Comparison of ENCODE assay signal across 11 cellular contexts in genomic region chr12:50537538-50537919, GRCh38. TPM values are rescaled to one million over a fixed set of nuclear protein-coding genes. Genes with fewer than 3 reads are reported as not detected.
DNase-seq lines count a peak whose midpoint lies in the region; ATAC-seq and TF ChIP-seq lines count a peak whose summit lies in the region.
"Had no signal": no experiment of that assay in that cellular context is flagged by ENCODE, and none has a peak within 500 bp of the region (broad histone marks: within the 10 kb centered on the region; RNA-seq: fewer than 3 reads in every experiment).

No MANE protein-coding gene starts in this region.

- H3K27ac ChIP-seq in dorsolateral prefrontal cortex = peak overlapping the region in 28 of 59 donors; percentile 1 to 68 (median 33)

- peaks cover 34% of the 10 kb centered on the region for H3K4me1 Mint-ChIP-seq in CD14-positive monocyte
- H3K4me1 Mint-ChIP-seq in activated naive CD8-positive, alpha-beta T cell treated with anti-CD3 and anti-CD28 coated beads, Interleukin-2, amount 50 U/mL, for 24 hours = peaks cover 41% of the 10 kb centered on the region
- H3K4me1 Mint-ChIP-seq in memory B cell = peaks cover 19% of the 10 kb centered on the region
- H3K4me1 Mint-ChIP-seq: mesothelial cell of epicardium had no signal

- H3K27ac Mint-ChIP-seq in CD14-positive monocyte (peak overlapping the region; percentile 31 to 92 (median 85)), memory B cell (peak overlapping the region; percentile 58)
- peak overlapping the region; percentile 81 for H3K27ac Mint-ChIP-seq in activated naive CD8-positive, alpha-beta T cell treated with anti-CD3 and anti-CD28 coated beads, Interleukin-2, amount 50 U/mL, for 24 hours
- H3K27ac Mint-ChIP-seq: mesothelial cell of epicardium had no signal

- TF ChIP-seq CTCF in CD14-positive monocyte (IDR thresholded peaks at IDR 0.05) (no peak), dorsolateral prefrontal cortex (IDR thresholded peaks at IDR 0.05 in 54 of 56, conservative IDR thresholded peaks at IDR 0.05 in 2 of 56; ENCODE audit: low read depth in 1 of 56, partially characterized antibody in 56 of 56) (no peak)

- H3K27me3 ChIP-seq in dorsolateral prefrontal cortex = no peaks in the 10 kb centered on the region

- ATAC-seq in activated naive CD8-positive, alpha-beta T cell treated with anti-CD3 and anti-CD28 coated beads, Interleukin-2, amount 50 U/mL, for 24 hours = peak; percentile 27
- ATAC-seq in memory B cell (ENCODE audit: low read depth) = no peak

- intact Hi-C loops in CD14-positive monocyte (cut with micrococcal nuclease) = no loop called here
- intact Hi-C loops in dorsolateral prefrontal cortex (cut with DNase I) = no loop called here

- H3K27me3 Mint-ChIP-seq in CD14-positive monocyte (ENCODE audit: low read depth in 3 of 3) (no peaks in the 10 kb centered on the region), memory B cell (no peaks in the 10 kb centered on the region)
- H3K27me3 Mint-ChIP-seq in activated naive CD8-positive, alpha-beta T cell treated with anti-CD3 and anti-CD28 coated beads, Interleukin-2, amount 50 U/mL, for 24 hours = no peaks in the 10 kb centered on the region

- H3K4me3 Mint-ChIP-seq in CD14-positive monocyte (peak overlapping the region; percentile 66 to 86), memory B cell (peak overlapping the region; percentile 35)
- H3K4me3 Mint-ChIP-seq in activated naive CD8-positive, alpha-beta T cell treated with anti-CD3 and anti-CD28 coated beads, Interleukin-2, amount 50 U/mL, for 24 hours = peak overlapping the region; percentile 21
- H3K4me3 Mint-ChIP-seq: mesothelial cell of epicardium had no signal

- H3K36me3 Mint-ChIP-seq in CD14-positive monocyte (peaks cover 5 to 9% of the 10 kb centered on the region in 2 donors), memory B cell (peaks cover 8% of the 10 kb centered on the region)
- H3K36me3 Mint-ChIP-seq in activated naive CD8-positive, alpha-beta T cell treated with anti-CD3 and anti-CD28 coated beads, Interleukin-2, amount 50 U/mL, for 24 hours (ENCODE audit: low read depth) = peaks cover 10% of the 10 kb centered on the region

- peak overlapping the region in 1 of 59 donors; percentile 11 for H3K4me3 ChIP-seq in dorsolateral prefrontal cortex

- no peak for DNase-seq in CD14-positive monocyte (ENCODE audit: low spot score)
- peak; percentile 60 for DNase-seq in HPDE6-E6E7 (ENCODE audit: extremely low spot score)
- no peak for DNase-seq in activated naive CD8-positive, alpha-beta T cell treated with anti-CD3 and anti-CD28 coated beads, Interleukin-2, amount 50 U/mL, for 24 hours
- DNase-seq in memory B cell (ENCODE audit: low spot score in 2 of 2) = no peak
- DNase-seq in NCI-H774 (lab: John Stamatoyannopoulos, UW) = no peak
- DNase-seq in dorsolateral prefrontal cortex = no peak
- no peak for DNase-seq in middle frontal gyrus (ENCODE audit: extremely low spot score, low spot score)
- no peak for DNase-seq in pons (ENCODE audit: low spot score)
- DNase-seq: effector CD8-positive, alpha-beta T cell; NCI-H1436 had no signal

- no peaks in the 10 kb centered on the region for H3K9me3 Mint-ChIP-seq in CD14-positive monocyte
- H3K9me3 Mint-ChIP-seq in activated naive CD8-positive, alpha-beta T cell treated with anti-CD3 and anti-CD28 coated beads, Interleukin-2, amount 50 U/mL, for 24 hours = no peaks in the 10 kb centered on the region
- no peaks in the 10 kb centered on the region for H3K9me3 Mint-ChIP-seq in memory B cell
- H3K9me3 Mint-ChIP-seq: mesothelial cell of epicardium had no signal

RNA-seq across cellular contexts. Expression of gene DIP2B, which starts 32.7 kb away (rescaled TPM):
- 1 to 10 TPM; 3.5 to 6.5 TPM for polyA plus RNA-seq in CD14-positive monocyte
- total RNA-seq in dorsolateral prefrontal cortex = 100 to 1,000 TPM in 28 of 120 experiments, 10 to 100 TPM in 92; 46.7 to 192 (median 81.6) TPM

Comparison
In these comparisons a context has a peak if more than half of its experiments do, and no peak if none do; other contexts are left out.
1. H3K4me3 Mint-ChIP-seq: peak in every context shown above with its lines; median percentile 76 in CD14-positive monocyte; 35 in memory B cell; 21 in activated naive CD8-positive, alpha-beta T cell treated with anti-CD3 and anti-CD28 coated beads, Interleukin-2, amount 50 U/mL, for 24 hours.